In the genomic region with DNA sequence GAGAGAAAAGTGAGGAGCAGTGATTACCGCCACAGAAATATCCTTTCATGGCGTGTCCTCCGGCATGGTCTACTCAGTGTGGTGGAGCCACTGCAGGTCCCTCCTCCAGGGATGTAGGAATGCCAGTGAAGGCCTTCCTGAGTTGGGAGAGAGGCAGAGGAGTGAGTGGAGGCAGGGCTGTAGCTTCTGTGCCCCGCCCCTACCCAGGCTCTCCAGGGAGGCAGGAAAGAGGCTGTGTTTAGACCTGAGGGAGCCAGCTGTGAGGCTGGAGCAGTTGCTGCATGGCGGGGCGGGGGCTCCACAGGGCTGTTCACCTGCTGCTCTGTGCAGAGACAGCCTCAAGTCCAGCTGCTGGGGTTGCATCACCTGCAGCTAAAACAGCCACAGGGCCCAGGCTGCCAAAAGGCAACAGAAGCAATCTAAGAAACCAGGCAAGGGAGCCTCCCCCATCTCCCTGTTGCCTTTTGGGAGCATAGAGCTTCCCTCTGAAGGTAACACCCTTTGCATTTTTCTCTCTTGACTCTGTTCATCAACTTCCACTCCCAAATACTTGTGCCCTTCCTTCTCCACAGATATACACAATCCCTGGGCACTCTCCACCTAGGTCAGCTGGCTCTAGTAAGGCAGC, we compare ENCODE assay signal across 7 cellular contexts. TPM values are rescaled to one million over a fixed set of nuclear protein-coding genes. Genes with fewer than 3 reads are reported as not detected.
DNase-seq lines count a peak whose midpoint lies in the region; ATAC-seq, FAIRE-seq and TF ChIP-seq lines count a peak whose summit lies in the region.
"Had no signal": no experiment of that assay in that cellular context is flagged by ENCODE, and none has a peak within 500 bp of the region (broad histone marks: within the 10 kb centered on the region; RNA-seq: fewer than 3 reads in every experiment).

No MANE protein-coding gene starts in this region.

- no peak for TF ChIP-seq CTCF in K562 (IDR thresholded peaks at IDR 0.05 in 2 of 3, conservative IDR thresholded peaks at IDR 0.05 in 1 of 3; ENCODE audit: insufficient read depth in 2 of 3, low read depth in 1 of 3, low read length in 3 of 3)
- TF ChIP-seq CTCF in upper lobe of right lung (IDR thresholded peaks at IDR 0.05): no peak

- H3K4me3 Mint-ChIP-seq in activated T-cell treated with anti-CD3 and anti-CD28 coated beads, Interleukin-2, amount 50 U/mL, for 24 hours: no peak overlapping the region
- H3K4me3 Mint-ChIP-seq: B cell had no signal

- H3K36me3 Mint-ChIP-seq in activated T-cell treated with anti-CD3 and anti-CD28 coated beads, Interleukin-2, amount 50 U/mL, for 24 hours (ENCODE audit: low read depth): no peaks in the 10 kb centered on the region

- H2AFZ ChIP-seq in K562 (ENCODE audit: low read depth, low read length): peak overlapping the region; percentile 96

- 73% methylated on average over 6 of the region's 6 CpGs for WGBS in K562 (ENCODE audit: insufficient coverage, low coverage, missing lambda C conversion rate)

- TF ChIP-seq EP300 in K562 (IDR thresholded peaks at IDR 0.05; ENCODE audit: low read length): no peak

- peak overlapping the region; percentile 61; the same call in 1 of the 2 replicates for H3K4me2 ChIP-seq in K562 (ENCODE audit: insufficient read depth, low read length)

- no peaks in the 10 kb centered on the region for H3K9me3 Mint-ChIP-seq in activated T-cell treated with anti-CD3 and anti-CD28 coated beads, Interleukin-2, amount 50 U/mL, for 24 hours

- H3K9ac ChIP-seq in K562 (ENCODE audit: insufficient read depth in 1 of 2, low read depth in 2 of 2, low read length in 2 of 2): peak overlapping the region in 1 of 2 experiments; percentile 80; a peak in 1 of 4 replicates

- no peak for TF ChIP-seq POLR2A in K562 (conservative IDR thresholded peaks at IDR 0.05)

- no peak for DNase-seq in activated T-cell treated with anti-CD3 and anti-CD28 coated beads, Interleukin-2, amount 50 U/mL, for 24 hours
- no peak for DNase-seq in activated T-cell treated with anti-CD3 and anti-CD28 coated beads, Interleukin-2, amount 50 U/mL, for 1 hour
- DNase-seq in K562 (ENCODE audit: extremely low read depth in 1 of 4, low spot score in 3 of 4) (no peak), upper lobe of right lung (peak; percentile 81), RCC 7860 (ENCODE audit: low spot score) (no peak)

- no peaks in the 10 kb centered on the region for H3K27me3 Mint-ChIP-seq in activated T-cell treated with anti-CD3 and anti-CD28 coated beads, Interleukin-2, amount 50 U/mL, for 24 hours
- H3K27me3 Mint-ChIP-seq: B cell had no signal

- no peaks in the 10 kb centered on the region for H3K27me3 ChIP-seq in K562 (ENCODE audit: control insufficient read depth in 2 of 2, insufficient read depth in 2 of 2, low read length in 2 of 2)
- H3K27me3 ChIP-seq in upper lobe of right lung: no peaks in the 10 kb centered on the region

- no TSS peak for BruUV-seq in K562 (replicated peaks; lab: Mats Ljungman, UMichigan)

- no peak overlapping the region for H3K4me3 ChIP-seq in K562
- no peak overlapping the region for H3K4me3 ChIP-seq in upper lobe of right lung

- H3K27ac ChIP-seq in K562 (ENCODE audit: extremely low read depth, low read depth, low read length) (no peak overlapping the region), upper lobe of right lung (peak overlapping the region; percentile 36)

- no peaks in the 10 kb centered on the region for H3K9me3 ChIP-seq in K562 (replicated peaks; ENCODE audit: control insufficient read depth, insufficient read depth, low read depth, low read length)
- H3K9me3 ChIP-seq in upper lobe of right lung: no peaks in the 10 kb centered on the region

- H4K20me1 ChIP-seq in K562 (replicated peaks; ENCODE audit: control insufficient read depth, insufficient read depth, low read length): no peaks in the 10 kb centered on the region

- H3K4me1 Mint-ChIP-seq in activated T-cell treated with anti-CD3 and anti-CD28 coated beads, Interleukin-2, amount 50 U/mL, for 24 hours (ENCODE audit: low read depth): peaks cover 32% of the 10 kb centered on the region

- peak overlapping the region; percentile 27 for H3K27ac Mint-ChIP-seq in activated T-cell treated with anti-CD3 and anti-CD28 coated beads, Interleukin-2, amount 50 U/mL, for 24 hours
- H3K27ac Mint-ChIP-seq: B cell had no signal

- H3K9me1 ChIP-seq in K562 (ENCODE audit: control insufficient read depth, insufficient read depth, low read length): peaks cover 2% of the 10 kb centered on the region

- H3K36me3 ChIP-seq in K562 (ENCODE audit: control insufficient read depth, insufficient read depth, low read length) (no peaks in the 10 kb centered on the region), upper lobe of right lung (no peaks in the 10 kb centered on the region)

- CTCF ChIA-PET in K562 (lab: Yijun Ruan, JAX; ENCODE audit: low intra/inter-chr PET ratio): no interaction called here

- no peak for ATAC-seq in K562
- ATAC-seq in upper lobe of right lung: peak; percentile 67
- no peak for ATAC-seq in GM21526 (IDR thresholded peaks at IDR 0.05; ENCODE audit: low FRiP score, unreplicated experiment)

- TF ChIP-seq RAD21 in K562 (CRISPR knock-in tag; conservative IDR thresholded peaks at IDR 0.05 in 1 of 2, IDR thresholded peaks at IDR 0.05 in 1 of 2): no peak

- FAIRE-seq in K562 (lab: Jason Lieb, UNC): no peak
- FAIRE-seq in RCC 7860 (lab: Jason Lieb, UNC): no peak

- peaks cover 42 to 52% of the 10 kb centered on the region in 2 experiments for H3K4me1 ChIP-seq in K562 (replicated peaks in 1 of 2; ENCODE audit: control insufficient read depth in 2 of 2, insufficient read depth in 2 of 2, low read length in 2 of 2)
- H3K4me1 ChIP-seq in upper lobe of right lung: peaks cover 37% of the 10 kb centered on the region

- H3K79me2 ChIP-seq in K562 (ENCODE audit: control insufficient read depth, insufficient read depth, low read length): peaks cover 7% of the 10 kb centered on the region

- in situ Hi-C loops in K562 (cut with MboI): no loop called here

- POLR2A ChIA-PET in K562 (lab: Yijun Ruan, JAX): interaction anchor here (0.5 to 1.4 kb wide), 10 partner anchors 15 to 1053 kb away, joined by 3 to 5 read pairs (median 3); partner anchors contain the start of genes ENSA and GOLPH3L

- intact Hi-C loops in K562 (cut with micrococcal nuclease): no loop called here
- intact Hi-C loops in upper lobe of right lung (cut with DNase I): no loop called here

RNA-seq across cellular contexts. Expression of gene ANXA9, which starts 0.8 kb away (rescaled TPM):
- 1.5 and 3.7 TPM in 2 replicates for total RNA-seq in K562 (2011; cell fraction: chromatin; rRNA removed; ENCODE audit: low replicate concordance)
- total RNA-seq in K562 (2011; cell fraction: nucleolus; rRNA removed): 1.6 and 1.7 TPM in 2 replicates
- 1.1 and 1.2 TPM in 2 replicates for total RNA-seq in K562 (2011; cell fraction: nucleoplasm; rRNA removed)
- total RNA-seq in K562 (2014; rRNA removed): 0.36 and 0.49 TPM in 2 replicates
- total RNA-seq in K562 (2014; rRNA removed; fragmentation: Illumina TruSeq; extraction: Trizol): 0.48 and 0.58 TPM in 2 replicates
- total RNA-seq in K562 (2015; rRNA removed; fragmentation: Illumina TruSeq; extraction: Trizol): 0.87 and 1.1 TPM in 2 replicates
- total RNA-seq in K562 (2021): 0.55 and 0.96 TPM in 2 replicates
- polyA plus RNA-seq in K562 (2011; rRNA removed): 0.88 and 1.6 TPM in 2 replicates
- polyA plus RNA-seq in K562 (2011; cell fraction: cytosol; rRNA removed): 1.3 and 3.2 TPM in 2 replicates
- 1.7 and 2.9 TPM in 2 replicates for polyA plus RNA-seq in K562 (2011; cell fraction: nucleus; rRNA removed)
- polyA plus RNA-seq in K562 (2012): 2.6 and 3.4 TPM in 2 replicates
- 0.79 and 1.1 TPM in 2 replicates for polyA plus RNA-seq in K562 (2014; fragmentation: Illumina TruSeq; extraction: Trizol)
- under 1 TPM; 0.24 to 0.57 TPM for polyA plus RNA-seq in K562 (2014; fragmentation: Nextera tagmentation; extraction: Ambion mirVana)
- 0.56 and 1.2 TPM in 2 replicates for polyA plus RNA-seq in K562 (2014; rRNA removed)
- polyA minus RNA-seq in K562 (2011; rRNA and poly(A)+ RNA removed): 0.99 and 1.5 TPM in 2 replicates
- polyA minus RNA-seq in K562 (2011; cell fraction: cytosol; rRNA and poly(A)+ RNA removed): 1.2 TPM in 1 of 2 replicates, not detected in the other
- polyA minus RNA-seq in K562 (2011; cell fraction: nucleus; rRNA and poly(A)+ RNA removed): 1.2 and 1.3 TPM in 2 replicates
- 1.2 TPM for total RNA-seq in upper lobe of right lung

RNA-seq across cellular contexts. Expression of gene CERS2, which starts 6.7 kb away (rescaled TPM):
- total RNA-seq in K562 (2011; cell fraction: chromatin; rRNA removed; ENCODE audit: low replicate concordance): 248 and 437 TPM in 2 replicates
- total RNA-seq in K562 (2011; cell fraction: nucleolus; rRNA removed): 367 and 410 TPM in 2 replicates
- 413 and 472 TPM in 2 replicates for total RNA-seq in K562 (2011; cell fraction: nucleoplasm; rRNA removed)
- total RNA-seq in K562 (2014; rRNA removed) (103 and 124 TPM in 2 replicates), K562 (2014; rRNA removed; fragmentation: Illumina TruSeq; extraction: Trizol) (147 and 163 TPM in 2 replicates), K562 (2015; rRNA removed; fragmentation: Illumina TruSeq; extraction: Trizol) (127 and 129 TPM in 2 replicates), K562 (2021) (233 and 235 TPM in 2 replicates), upper lobe of right lung (354 TPM)
- polyA plus RNA-seq in K562 (2011; rRNA removed) (170 and 234 TPM in 2 replicates), K562 (2014; fragmentation: Illumina TruSeq; extraction: Trizol) (272 and 295 TPM in 2 replicates), K562 (2014; fragmentation: Nextera tagmentation; extraction: Ambion mirVana) (10 to 100 TPM; 23.4 to 30.0 TPM), K562 (2014; rRNA removed) (132 and 136 TPM in 2 replicates)
- polyA plus RNA-seq in K562 (2011; cell fraction: cytosol; rRNA removed): 171 and 248 TPM in 2 replicates
- 320 and 498 TPM in 2 replicates for polyA plus RNA-seq in K562 (2011; cell fraction: nucleus; rRNA removed)
- 121 and 218 TPM in 2 replicates for polyA plus RNA-seq in K562 (2012)
- 208 and 219 TPM in 2 replicates for polyA minus RNA-seq in K562 (2011; rRNA and poly(A)+ RNA removed)
- 96.4 and 123 TPM in 2 replicates for polyA minus RNA-seq in K562 (2011; cell fraction: cytosol; rRNA and poly(A)+ RNA removed)
- polyA minus RNA-seq in K562 (2011; cell fraction: nucleus; rRNA and poly(A)+ RNA removed): 53.7 and 99.9 TPM in 2 replicates

RNA-seq across cellular contexts. Expression of gene MINDY1, which starts 25.4 kb away (rescaled TPM):
- 16.9 and 36.3 TPM in 2 replicates for total RNA-seq in K562 (2011; cell fraction: chromatin; rRNA removed; ENCODE audit: low replicate concordance)
- 15.0 and 17.3 TPM in 2 replicates for total RNA-seq in K562 (2011; cell fraction: nucleolus; rRNA removed)
- total RNA-seq in K562 (2011; cell fraction: nucleoplasm; rRNA removed): 15.4 and 19.2 TPM in 2 replicates
- total RNA-seq in K562 (2014; rRNA removed) (6.0 and 8.2 TPM in 2 replicates), K562 (2014; rRNA removed; fragmentation: Illumina TruSeq; extraction: Trizol) (5.6 TPM in 2 replicates), K562 (2015; rRNA removed; fragmentation: Illumina TruSeq; extraction: Trizol) (5.9 and 6.7 TPM in 2 replicates), K562 (2021) (8.6 and 9.8 TPM in 2 replicates), upper lobe of right lung (26.5 TPM)
- polyA plus RNA-seq in K562 (2011; rRNA removed) (4.3 and 5.4 TPM in 2 replicates), K562 (2014; fragmentation: Illumina TruSeq; extraction: Trizol) (9.1 and 11.0 TPM in 2 replicates), K562 (2014; fragmentation: Nextera tagmentation; extraction: Ambion mirVana) (1 to 10 TPM in 1 of 2 experiments, under 1 TPM in 1; 0.49 to 1.4 TPM), K562 (2014; rRNA removed) (6.0 and 6.1 TPM in 2 replicates)
- polyA plus RNA-seq in K562 (2011; cell fraction: cytosol; rRNA removed): 5.1 and 6.6 TPM in 2 replicates
- 12.9 and 19.3 TPM in 2 replicates for polyA plus RNA-seq in K562 (2011; cell fraction: nucleus; rRNA removed)
- polyA plus RNA-seq in K562 (2012): 7.4 and 12.9 TPM in 2 replicates
- polyA minus RNA-seq in K562 (2011; rRNA and poly(A)+ RNA removed): 5.2 and 7.1 TPM in 2 replicates
- polyA minus RNA-seq in K562 (2011; cell fraction: cytosol; rRNA and poly(A)+ RNA removed): 6.5 and 7.9 TPM in 2 replicates
- polyA minus RNA-seq in K562 (2011; cell fraction: nucleus; rRNA and poly(A)+ RNA removed): 4.6 and 4.8 TPM in 2 replicates

RNA-seq across cellular contexts. Expression of gene PRUNE1, which starts 27.0 kb away (rescaled TPM):
- total RNA-seq in K562 (2011; cell fraction: chromatin; rRNA removed; ENCODE audit: low replicate concordance): 30.9 and 35.7 TPM in 2 replicates
- 17.5 and 18.4 TPM in 2 replicates for total RNA-seq in K562 (2011; cell fraction: nucleolus; rRNA removed)
- 26.4 and 27.8 TPM in 2 replicates for total RNA-seq in K562 (2011; cell fraction: nucleoplasm; rRNA removed)
- 20.8 and 24.8 TPM in 2 replicates for total RNA-seq in K562 (2014; rRNA removed)
- total RNA-seq in K562 (2014; rRNA removed; fragmentation: Illumina TruSeq; extraction: Trizol): 23.1 and 25.4 TPM in 2 replicates
- 23.2 and 25.4 TPM in 2 replicates for total RNA-seq in K562 (2015; rRNA removed; fragmentation: Illumina TruSeq; extraction: Trizol)
- total RNA-seq in K562 (2021): 26.2 and 26.6 TPM in 2 replicates
- 48.3 and 49.9 TPM in 2 replicates for polyA plus RNA-seq in K562 (2011; rRNA removed)
- polyA plus RNA-seq in K562 (2011; cell fraction: cytosol; rRNA removed): 44.2 and 59.4 TPM in 2 replicates
- 25.7 and 33.3 TPM in 2 replicates for polyA plus RNA-seq in K562 (2011; cell fraction: nucleus; rRNA removed)
- 20.7 and 32.8 TPM in 2 replicates for polyA plus RNA-seq in K562 (2012)
- 33.7 and 43.4 TPM in 2 replicates for polyA plus RNA-seq in K562 (2014; fragmentation: Illumina TruSeq; extraction: Trizol)
- polyA plus RNA-seq in K562 (2014; fragmentation: Nextera tagmentation; extraction: Ambion mirVana): 10 to 100 TPM; 16.7 to 27.7 TPM
- polyA plus RNA-seq in K562 (2014; rRNA removed): 26.2 and 26.7 TPM in 2 replicates
- polyA minus RNA-seq in K562 (2011; rRNA and poly(A)+ RNA removed): 46.5 and 49.2 TPM in 2 replicates
- polyA minus RNA-seq in K562 (2011; cell fraction: cytosol; rRNA and poly(A)+ RNA removed): 21.6 and 22.0 TPM in 2 replicates
- 7.1 and 15.2 TPM in 2 replicates for polyA minus RNA-seq in K562 (2011; cell fraction: nucleus; rRNA and poly(A)+ RNA removed)
- total RNA-seq in upper lobe of right lung: 18.3 TPM

RNA-seq across cellular contexts. Expression of gene BNIPL, which starts 55.1 kb away (rescaled TPM):
- 9.9 and 10.6 TPM in 2 replicates for total RNA-seq in K562 (2011; cell fraction: chromatin; rRNA removed; ENCODE audit: low replicate concordance)
- 5.3 TPM in 2 replicates for total RNA-seq in K562 (2011; cell fraction: nucleolus; rRNA removed)
- 6.0 and 10.8 TPM in 2 replicates for total RNA-seq in K562 (2011; cell fraction: nucleoplasm; rRNA removed)
- total RNA-seq in K562 (2014; rRNA removed): 0.49 and 0.68 TPM in 2 replicates
- total RNA-seq in K562 (2014; rRNA removed; fragmentation: Illumina TruSeq; extraction: Trizol): 0.55 and 0.67 TPM in 2 replicates
- 0.54 and 0.90 TPM in 2 replicates for total RNA-seq in K562 (2015; rRNA removed; fragmentation: Illumina TruSeq; extraction: Trizol)
- 0.47 and 0.84 TPM in 2 replicates for total RNA-seq in K562 (2021)
- polyA plus RNA-seq in K562 (2011; rRNA removed): 1.3 and 2.5 TPM in 2 replicates
- polyA plus RNA-seq in K562 (2011; cell fraction: cytosol; rRNA removed): 0.37 and 2.3 TPM in 2 replicates
- polyA plus RNA-seq in K562 (2011; cell fraction: nucleus; rRNA removed): 5.6 and 8.6 TPM in 2 replicates
- polyA plus RNA-seq in K562 (2012): 0.44 and 1.3 TPM in 2 replicates
- 0.53 and 0.98 TPM in 2 replicates for polyA plus RNA-seq in K562 (2014; fragmentation: Illumina TruSeq; extraction: Trizol)
- under 1 TPM; 0.08 to 0.31 TPM for polyA plus RNA-seq in K562 (2014; fragmentation: Nextera tagmentation; extraction: Ambion mirVana)
- polyA plus RNA-seq in K562 (2014; rRNA removed): 0.73 and 1.4 TPM in 2 replicates
- 1.2 and 1.5 TPM in 2 replicates for polyA minus RNA-seq in K562 (2011; rRNA and poly(A)+ RNA removed)
- polyA minus RNA-seq in K562 (2011; cell fraction: cytosol; rRNA and poly(A)+ RNA removed): not detected in 2 replicates
- polyA minus RNA-seq in K562 (2011; cell fraction: nucleus; rRNA and poly(A)+ RNA removed): 0.54 and 1.6 TPM in 2 replicates
- 5.2 TPM for total RNA-seq in upper lobe of right lung
